ENCODE assay signal across 1 cellular context in the genomic region with DNA sequence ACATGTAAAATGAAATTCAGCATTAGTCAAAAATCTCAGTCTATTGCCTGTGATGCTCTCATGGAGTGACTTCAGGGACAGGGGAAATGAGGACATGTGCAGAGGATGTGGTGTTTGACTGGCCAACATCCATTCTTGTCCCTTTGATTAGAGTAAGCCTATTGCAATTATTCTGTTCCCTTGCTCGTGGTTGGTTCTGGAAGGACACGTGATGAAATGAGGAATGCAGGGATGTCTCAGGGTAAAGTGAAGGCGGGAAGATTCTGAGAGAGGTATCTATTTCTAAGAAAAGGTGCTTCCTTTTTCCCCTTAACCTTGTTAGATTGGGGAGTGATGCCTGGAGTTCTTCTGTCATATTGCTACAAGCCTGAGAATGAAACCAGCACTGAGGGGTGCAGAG.
TF ChIP-seq lines count a peak whose summit lies in the region.

No MANE protein-coding gene starts in this region.

TF ChIP-seq in K562, 482 proteins besides CTCF, POLR2A, EP300 and RAD21 (continued from another document):
- TF ChIP-seq CEBPZ (IDR thresholded peaks at IDR 0.05; ENCODE audit: borderline replicate concordance, low read depth, low read length): no peak
